8 cellular contexts compared by ENCODE assay signal in genomic region chr15:52208306-52208946, GRCh38. TPM values are rescaled to one million over a fixed set of nuclear protein-coding genes. Genes with fewer than 3 reads are reported as not detected.
DNase-seq lines count a peak whose midpoint lies in the region; ATAC-seq, FAIRE-seq and TF ChIP-seq lines count a peak whose summit lies in the region.

No MANE protein-coding gene starts in this region.

- H3K27me3 ChIP-seq in ACC112 (ENCODE audit: insufficient read depth, low read length), result no peaks in the 10 kb centered on the region
- no peaks in the 10 kb centered on the region for H3K27me3 ChIP-seq in H1 (replicated peaks in 1 of 4; ENCODE audit: control insufficient read depth in 3 of 4, extremely low read depth in 1 of 4, insufficient read depth in 3 of 4, low read length in 3 of 4)

- WGBS in H1 (ENCODE audit: extremely low coverage in 1 of 2, insufficient coverage in 1 of 2, insufficient read length in 1 of 2, insufficient replicate concordance in 2 of 2, low coverage in 1 of 2, low lambda C conversion rate in 2 of 2, missing lambda C conversion rate in 1 of 2), 2 experiments, result 3% methylated on average over 2 of the region's 2 CpGs; no CpG with 5 or more reads in 1 of the 2 experiments

- H2BK5ac ChIP-seq in H1 (ENCODE audit: low read depth, low read length), result no peak overlapping the region

- peaks cover 0 to 4% of the 10 kb centered on the region in 2 experiments for H4K20me1 ChIP-seq in H1 (replicated peaks in 1 of 2; ENCODE audit: control insufficient read depth in 1 of 2, insufficient read depth in 2 of 2, low read length in 2 of 2)

- TF ChIP-seq EP300 in H1 (IDR thresholded peaks at IDR 0.05; ENCODE audit: borderline replicate concordance in 1 of 2, low read depth in 2 of 2, low read length in 2 of 2), result no peak

- no peak overlapping the region for H3K27ac Mint-ChIP-seq in activated CD8-positive, alpha-beta T cell treated with anti-CD3 and anti-CD28 coated beads for 36 hours
- peak overlapping the region in 1 of 2 donors; percentile 4 for H3K27ac Mint-ChIP-seq in natural killer cell

- CTCF ChIA-PET in activated CD8-positive, alpha-beta T cell treated with anti-CD3 and anti-CD28 coated beads for 36 hours (lab: Charles Lee), result interaction anchor here (0.6 to 2.8 kb wide), 49 partner anchors 9 to 558 kb away, joined by 3 to 29 read pairs (median 4); partner anchors contain the start of gene GNB5
- CTCF ChIA-PET in H1 (lab: Charles Lee; ENCODE audit: partially characterized antibody), result interaction anchor here (0.5 to 13.0 kb wide), 40 partner anchors 9 to 558 kb away, joined by 3 to 189 read pairs (median 3); partner anchors contain the start of genes GNB5 and MYO5C

- H2BK12ac ChIP-seq in H1 (ENCODE audit: low read depth, low read length), result no peak overlapping the region

- peak; percentile 95 for TF ChIP-seq CTCF in activated CD8-positive, alpha-beta T cell treated with anti-CD3 and anti-CD28 coated beads for 36 hours (IDR thresholded peaks at IDR 0.05)
- TF ChIP-seq CTCF in H1 (IDR thresholded peaks at IDR 0.05; ENCODE audit: control extremely low read depth in 1 of 3, insufficient read depth in 1 of 3, low read depth in 1 of 3, low read length in 3 of 3), result peak; percentile 66 to 98 (median 92)
- peak; percentile 77 for TF ChIP-seq CTCF in natural killer cell (IDR thresholded peaks at IDR 0.05)

- H3K4ac ChIP-seq in H1 (replicated peaks; ENCODE audit: insufficient read length, low read depth, low read length), result no peak overlapping the region

- H3K79me1 ChIP-seq in H1 (ENCODE audit: low read depth, low read length), result no peaks in the 10 kb centered on the region

- peak; percentile 61 for ATAC-seq in GM18508 (IDR thresholded peaks at IDR 0.05; ENCODE audit: insufficient read depth, unreplicated experiment)
- peak; percentile 69 for ATAC-seq in HG03095 (IDR thresholded peaks at IDR 0.05; ENCODE audit: unreplicated experiment)
- peak; percentile 100 for ATAC-seq in activated CD8-positive, alpha-beta T cell treated with anti-CD3 and anti-CD28 coated beads for 36 hours
- peak; percentile 83 to 99 (median 94) for ATAC-seq in natural killer cell
- peak; percentile 92 for ATAC-seq in stimulated activated naive CD8-positive, alpha-beta T cell treated with anti-CD3 and anti-CD28 coated beads, Interleukin-15, Interleukin-2, amounts not matched to agents 100 U/mL and 50 U/mL, for 24 hours

- H2BK15ac ChIP-seq in H1 (ENCODE audit: low read length), result no peak overlapping the region

- H3K18ac ChIP-seq in H1 (ENCODE audit: extremely low read depth, low read length), result no peak overlapping the region

- H3K56ac ChIP-seq in H1 (replicated peaks; ENCODE audit: insufficient read length, low read depth, low read length), result no peak overlapping the region

- no peak overlapping the region for H4K8ac ChIP-seq in H1 (ENCODE audit: extremely low read depth, insufficient read depth, low read length)

- H3K4me3 Mint-ChIP-seq in activated CD8-positive, alpha-beta T cell treated with anti-CD3 and anti-CD28 coated beads for 36 hours, result no peak overlapping the region
- H3K4me3 Mint-ChIP-seq in natural killer cell, result no peak overlapping the region

- no peak overlapping the region for H3K23ac ChIP-seq in H1 (ENCODE audit: insufficient read length)

- no peaks in the 10 kb centered on the region for H3K4me1 Mint-ChIP-seq in activated CD8-positive, alpha-beta T cell treated with anti-CD3 and anti-CD28 coated beads for 36 hours (ENCODE audit: low read depth)
- H3K4me1 Mint-ChIP-seq in natural killer cell, result no peaks in the 10 kb centered on the region

- H3K4me1 ChIP-seq in ACC112 (ENCODE audit: control insufficient read depth, insufficient read depth, low read length, unreplicated experiment) (peaks cover 6% of the 10 kb centered on the region), H1 (replicated peaks in 1 of 4; ENCODE audit: control insufficient read depth in 3 of 4, insufficient read depth in 4 of 4, low read length in 3 of 4) (no peaks in the 10 kb centered on the region)

- H2AK5ac ChIP-seq in H1 (ENCODE audit: low read depth, low read length), result no peak overlapping the region

- H2AFZ ChIP-seq in ACC112 (ENCODE audit: low read length, unreplicated experiment), result peak overlapping the region; percentile 35
- no peak overlapping the region for H2AFZ ChIP-seq in H1 (ENCODE audit: low read length)

- no peak overlapping the region for H4K91ac ChIP-seq in H1 (replicated peaks; ENCODE audit: insufficient read length, low read length)

- DNase-seq in NCI-H82 (lab: John Stamatoyannopoulos, UW), result peak; percentile 88
- peak; percentile 90 for DNase-seq in activated CD8-positive, alpha-beta T cell treated with anti-CD3 and anti-CD28 coated beads for 36 hours
- DNase-seq in H1 (ENCODE audit: low read depth in 1 of 2, low spot score in 2 of 2), result peak; percentile 43 to 95
- peak; percentile 51 for DNase-seq in natural killer cell
- DNase-seq in stimulated activated naive CD8-positive, alpha-beta T cell treated with anti-CD3 and anti-CD28 coated beads, Interleukin-15, Interleukin-2, amounts not matched to agents 100 U/mL and 50 U/mL, for 24 hours, result peak; percentile 78

- H3K9ac ChIP-seq in H1 (replicated peaks in 1 of 4; ENCODE audit: extremely low read depth in 1 of 4, low read depth in 3 of 4, low read length in 3 of 4), result no peak overlapping the region

- TF ChIP-seq RAD21 in H1 (IDR thresholded peaks at IDR 0.05 in 1 of 2, conservative IDR thresholded peaks at IDR 0.05 in 1 of 2; ENCODE audit: low read depth in 2 of 2, low read length in 2 of 2), result peak; percentile 66 to 77

- no peaks in the 10 kb centered on the region for H3K36me3 ChIP-seq in ACC112 (ENCODE audit: insufficient read depth, low read length)
- H3K36me3 ChIP-seq in H1 (ENCODE audit: control insufficient read depth in 2 of 4, insufficient read depth in 4 of 4, low read length in 3 of 4), result peaks cover 9 to 32% (median 25%) of the 10 kb centered on the region in 4 experiments; a peak in 7 of 8 replicates

- H2BK20ac ChIP-seq in H1 (ENCODE audit: low read length), result no peak overlapping the region

- no peak for TF ChIP-seq POLR2A in H1 (IDR thresholded peaks at IDR 0.05; ENCODE audit: control extremely low read depth in 1 of 2, low read depth in 2 of 2, low read length in 2 of 2)

- H3K4me2 ChIP-seq in H1 (ENCODE audit: insufficient read depth in 1 of 2, low read depth in 2 of 2, low read length in 2 of 2), result no peak overlapping the region

- H3K14ac ChIP-seq in H1 (ENCODE audit: insufficient read length), result no peak overlapping the region

- no peak overlapping the region for H4K5ac ChIP-seq in H1 (ENCODE audit: insufficient read length, low read depth, low read length)

- peak; percentile 28 for FAIRE-seq in H1 (lab: Jason Lieb, UNC)

- H3K36me3 Mint-ChIP-seq in activated CD8-positive, alpha-beta T cell treated with anti-CD3 and anti-CD28 coated beads for 36 hours (ENCODE audit: low read depth), result no peaks in the 10 kb centered on the region
- no peaks in the 10 kb centered on the region for H3K36me3 Mint-ChIP-seq in natural killer cell

- H3K4me3 ChIP-seq in ACC112 (ENCODE audit: low read depth, low read length) (no peak overlapping the region), H1 (ENCODE audit: extremely low read depth in 1 of 4, insufficient read depth in 2 of 4, low read depth in 3 of 4, low read length in 4 of 4) (no peak overlapping the region)

- no peak overlapping the region for H3K27ac ChIP-seq in ACC112 (ENCODE audit: low read depth, low read length)
- H3K27ac ChIP-seq in H1 (ENCODE audit: low read depth, low read length), result no peak overlapping the region

- no peaks in the 10 kb centered on the region for H3K23me2 ChIP-seq in H1 (ENCODE audit: low read depth, low read length)

- no peaks in the 10 kb centered on the region for H3K9me3 ChIP-seq in H1 (ENCODE audit: insufficient read depth in 2 of 2, low read depth in 1 of 2, low read length in 1 of 2)

- intact Hi-C loops in activated CD8-positive, alpha-beta T cell treated with anti-CD3 and anti-CD28 coated beads for 36 hours (cut with micrococcal nuclease), result no loop called here
- intact Hi-C loops in natural killer cell (cut with micrococcal nuclease), result loop anchor here (1.0 to 2.0 kb wide), 2 partner anchors 28 to 45 kb away; no protein-coding TSS in a partner anchor

- no peaks in the 10 kb centered on the region for H3K27me3 Mint-ChIP-seq in activated CD8-positive, alpha-beta T cell treated with anti-CD3 and anti-CD28 coated beads for 36 hours
- peaks cover 0 to 6% of the 10 kb centered on the region in 2 donors for H3K27me3 Mint-ChIP-seq in natural killer cell (ENCODE audit: low read depth in 2 of 2)

- POLR2A ChIA-PET in activated CD8-positive, alpha-beta T cell treated with anti-CD3 and anti-CD28 coated beads for 36 hours (lab: Charles Lee), result interaction anchor here (0.7 to 1.3 kb wide), 3 partner anchors 9 to 29 kb away, joined by 3 to 5 read pairs (median 3); no protein-coding TSS in a partner anchor
- POLR2A ChIA-PET in H1 (lab: Charles Lee; ENCODE audit: partially characterized antibody), result interaction anchor here (0.7 to 0.9 kb wide), 2 partner anchors 30 to 86 kb away, joined by 3 read pairs; no protein-coding TSS in a partner anchor

- H2BK120ac ChIP-seq in H1 (replicated peaks; ENCODE audit: low read depth, low read length), result no peak overlapping the region

- no peaks in the 10 kb centered on the region for H3K9me3 Mint-ChIP-seq in activated CD8-positive, alpha-beta T cell treated with anti-CD3 and anti-CD28 coated beads for 36 hours
- no peaks in the 10 kb centered on the region for H3K9me3 Mint-ChIP-seq in natural killer cell

- H3K79me2 ChIP-seq in ACC112 (ENCODE audit: control insufficient read depth, insufficient read depth, low read length, unreplicated experiment) (no peaks in the 10 kb centered on the region), H1 (ENCODE audit: control insufficient read depth in 1 of 2, insufficient read depth in 2 of 2, low read length in 2 of 2) (no peaks in the 10 kb centered on the region)

TF ChIP-seq in H1, 55 proteins besides CTCF, POLR2A, EP300 and RAD21 (continues in another document):
- TF ChIP-seq EGR1 (IDR thresholded peaks at IDR 0.05; ENCODE audit: borderline replicate concordance, low read depth, low read length) (0 out of 2 replicates have a peak, but pooled peaks have one; percentile 15), MAFK (IDR thresholded peaks at IDR 0.05; ENCODE audit: low read depth, low read length) (peak; percentile 14; the same call in 1 of the 2 replicates), KDM5A (IDR thresholded peaks at IDR 0.05; ENCODE audit: low read length) (no peak)

RNA-seq across cellular contexts. Expression of gene GNB5, which starts 17.2 kb away (rescaled TPM):
- 10 to 100 TPM; 16.8 to 17.5 TPM for total RNA-seq in activated CD8-positive, alpha-beta T cell treated with anti-CD3 and anti-CD28 coated beads for 36 hours
- total RNA-seq in H1 (2021; fragmentation: NEBNext Ultra II Directional; extraction: Animal tissue kit (Norgen Biotek cat#: 25700)), result 37.7 and 42.5 TPM in 2 replicates
- polyA plus RNA-seq in H1 (2011; rRNA removed), result 21.7 and 25.2 TPM in 2 replicates
- polyA plus RNA-seq in H1 (2011; cell fraction: cytosol; rRNA removed), result 36.8 TPM
- polyA plus RNA-seq in H1 (2011; cell fraction: nucleus; rRNA removed), result 25.2 TPM
- 32.7 to 36.7 TPM (median 36.1 TPM) in 4 replicates for polyA plus RNA-seq in H1 (2012, experiment 1 of 2)
- 20.8 TPM for polyA plus RNA-seq in H1 (2012, experiment 2 of 2)
- polyA plus RNA-seq in H1 (2013, experiment 1 of 2), result 17.1 TPM
- 16.3 TPM for polyA plus RNA-seq in H1 (2013, experiment 2 of 2)
- 36.8 and 39.2 TPM in 2 replicates for polyA minus RNA-seq in H1 (2011; rRNA and poly(A)+ RNA removed)
- polyA minus RNA-seq in H1 (2011; cell fraction: cytosol; rRNA and poly(A)+ RNA removed), result 33.0 TPM
- polyA minus RNA-seq in H1 (2011; cell fraction: nucleus; rRNA and poly(A)+ RNA removed), result 34.9 TPM
- 10 to 100 TPM; 22.5 to 31.3 (median 23.0) TPM for total RNA-seq in natural killer cell
